ENCODE assay signal across 13 cellular contexts in genomic region chr19:40826699-40827385, GRCh38. TPM values are rescaled to one million over a fixed set of nuclear protein-coding genes. Genes with fewer than 3 reads are reported as not detected.
DNase-seq lines count a peak whose midpoint lies in the region; ATAC-seq and TF ChIP-seq lines count a peak whose summit lies in the region.
"Not testable (repeated sequence)": the region's sequence is repeated elsewhere in the genome, so short reads cannot be mapped to it uniquely, and the experiment has no call there.
"Had no signal": no experiment of that assay in that cellular context is flagged by ENCODE, and none has a peak within 500 bp of the region (broad histone marks: within the 10 kb centered on the region; RNA-seq: fewer than 3 reads in every experiment).

No MANE protein-coding gene starts in this region.

- DNase-seq in HFF-Myc (ENCODE audit: extremely low read depth, low read depth) (peak; percentile 19), lower lobe of right lung (peak; percentile 54), ureter (ENCODE audit: low spot score) (peak; percentile 41)
- DNase-seq in activated CD8-positive, alpha-beta memory T cell treated with anti-CD3 and anti-CD28 coated beads, Interleukin-2, amount 10 ng/mL, durations not matched to agents 7 days and 5 days = peak; percentile 76
- peak; percentile 46 for DNase-seq in activated naive CD4-positive, alpha-beta T cell treated with anti-CD3 and anti-CD28 coated beads for 36 hours
- peak; percentile 28 for DNase-seq in effector CD8-positive, alpha-beta T cell (lab: John Stamatoyannopoulos, UW)
- peak; percentile 44 for DNase-seq in stimulated activated CD8-positive, alpha-beta memory T cell treated with anti-CD3 and anti-CD28 coated beads, Interleukin-12 subunit alpha, Interleukin-12 subunit beta, amount 100 ng/mL, for 1 hour (ENCODE audit: low read depth)

- H3K27me3 ChIP-seq in lower lobe of right lung (ENCODE audit: low read depth) = not testable (repeated sequence)

- peak overlapping the region; percentile 63 for H3K27ac Mint-ChIP-seq in T-helper 1 cell treated with Interleukin-12 subunit alpha and Interleukin-12 subunit beta and Interleukin-4 antibody, amounts not matched to agents 30 μg/mL and 1 μg/mL, for 36 hours
- peak overlapping the region; percentile 50 for H3K27ac Mint-ChIP-seq in activated CD8-positive, alpha-beta memory T cell treated with anti-CD3 and anti-CD28 coated beads, Interleukin-2, amount 10 ng/mL, durations not matched to agents 7 days and 5 days
- not testable (repeated sequence) for H3K27ac Mint-ChIP-seq in activated naive CD4-positive, alpha-beta T cell treated with anti-CD3 and anti-CD28 coated beads for 36 hours

- not testable (repeated sequence) for H3K4me3 Mint-ChIP-seq in T-helper 1 cell treated with Interleukin-12 subunit alpha and Interleukin-12 subunit beta and Interleukin-4 antibody, amounts not matched to agents 30 μg/mL and 1 μg/mL, for 36 hours; activated CD8-positive, alpha-beta memory T cell treated with anti-CD3 and anti-CD28 coated beads, Interleukin-2, amount 10 ng/mL, durations not matched to agents 7 days and 5 days; activated naive CD4-positive, alpha-beta T cell treated with anti-CD3 and anti-CD28 coated beads for 36 hours

- peaks cover 21% of the 10 kb centered on the region for H3K4me1 ChIP-seq in lower lobe of right lung

- H3K9me3 ChIP-seq in lower lobe of right lung = not testable (repeated sequence)

- H3K27ac ChIP-seq in lower lobe of right lung = not testable (repeated sequence)

- H3K27me3 Mint-ChIP-seq in T-helper 1 cell treated with Interleukin-12 subunit alpha and Interleukin-12 subunit beta and Interleukin-4 antibody, amounts not matched to agents 30 μg/mL and 1 μg/mL, for 36 hours (ENCODE audit: low read depth); activated CD8-positive, alpha-beta memory T cell treated with anti-CD3 and anti-CD28 coated beads, Interleukin-2, amount 10 ng/mL, durations not matched to agents 7 days and 5 days; activated naive CD4-positive, alpha-beta T cell treated with anti-CD3 and anti-CD28 coated beads for 36 hours (ENCODE audit: low read depth): not testable (repeated sequence)

- H3K4me3 ChIP-seq in HFF-Myc (replicated peaks; ENCODE audit: low read depth, low read length); lower lobe of right lung: not testable (repeated sequence)

- H3K9me3 Mint-ChIP-seq in T-helper 1 cell treated with Interleukin-12 subunit alpha and Interleukin-12 subunit beta and Interleukin-4 antibody, amounts not matched to agents 30 μg/mL and 1 μg/mL, for 36 hours; activated CD8-positive, alpha-beta memory T cell treated with anti-CD3 and anti-CD28 coated beads, Interleukin-2, amount 10 ng/mL, durations not matched to agents 7 days and 5 days (ENCODE audit: low read depth); activated naive CD4-positive, alpha-beta T cell treated with anti-CD3 and anti-CD28 coated beads for 36 hours: not testable (repeated sequence)

- CTCF ChIA-PET in activated CD8-positive, alpha-beta memory T cell treated with anti-CD3 and anti-CD28 coated beads, Interleukin-2, amount 10 ng/mL, durations not matched to agents 7 days and 5 days (lab: Charles Lee); activated naive CD4-positive, alpha-beta T cell treated with anti-CD3 and anti-CD28 coated beads for 36 hours (lab: Charles Lee): not testable (repeated sequence)

- TF ChIP-seq CTCF in HFF-Myc (IDR thresholded peaks at IDR 0.05; ENCODE audit: low read depth, low read length, missing control alignments); lower lobe of right lung (IDR thresholded peaks at IDR 0.05): not testable (repeated sequence)

- intact Hi-C loops in activated naive CD4-positive, alpha-beta T cell treated with anti-CD3 and anti-CD28 coated beads for 36 hours (cut with micrococcal nuclease); lower lobe of right lung (cut with DNase I): not testable (repeated sequence)

- not testable (repeated sequence) for H3K36me3 ChIP-seq in lower lobe of right lung

- ATAC-seq in activated CD8-positive, alpha-beta memory T cell treated with anti-CD3 and anti-CD28 coated beads, Interleukin-2, amount 10 ng/mL, durations not matched to agents 7 days and 5 days = peak; percentile 83
- peak; percentile 27 to 55 for ATAC-seq in lower lobe of right lung

- peaks cover 16% of the 10 kb centered on the region for H3K36me3 Mint-ChIP-seq in T-helper 1 cell treated with Interleukin-12 subunit alpha and Interleukin-12 subunit beta and Interleukin-4 antibody, amounts not matched to agents 30 μg/mL and 1 μg/mL, for 36 hours (ENCODE audit: low read depth)
- H3K36me3 Mint-ChIP-seq in activated CD8-positive, alpha-beta memory T cell treated with anti-CD3 and anti-CD28 coated beads, Interleukin-2, amount 10 ng/mL, durations not matched to agents 7 days and 5 days; activated naive CD4-positive, alpha-beta T cell treated with anti-CD3 and anti-CD28 coated beads for 36 hours (ENCODE audit: low read depth): not testable (repeated sequence)

- peaks cover 16% of the 10 kb centered on the region for H3K4me1 Mint-ChIP-seq in T-helper 1 cell treated with Interleukin-12 subunit alpha and Interleukin-12 subunit beta and Interleukin-4 antibody, amounts not matched to agents 30 μg/mL and 1 μg/mL, for 36 hours (ENCODE audit: low read depth)
- H3K4me1 Mint-ChIP-seq in activated CD8-positive, alpha-beta memory T cell treated with anti-CD3 and anti-CD28 coated beads, Interleukin-2, amount 10 ng/mL, durations not matched to agents 7 days and 5 days = peaks cover 19% of the 10 kb centered on the region
- H3K4me1 Mint-ChIP-seq in activated naive CD4-positive, alpha-beta T cell treated with anti-CD3 and anti-CD28 coated beads for 36 hours (ENCODE audit: low read depth) = peaks cover 16% of the 10 kb centered on the region

RNA-seq across cellular contexts. Expression of gene CYP2A6, which starts 23.4 kb away (rescaled TPM):
- not detected for total RNA-seq in activated CD8-positive, alpha-beta memory T cell treated with anti-CD3 and anti-CD28 coated beads, Interleukin-2, amount 10 ng/mL, durations not matched to agents 7 days and 5 days
- not detected for total RNA-seq in activated naive CD4-positive, alpha-beta T cell treated with anti-CD3 and anti-CD28 coated beads for 36 hours
- 2.0 TPM for total RNA-seq in lower lobe of right lung
- total RNA-seq in ureter = not detected
- total RNA-seq: left cardiac atrium, renal cortical epithelial cell had no signal

RNA-seq across cellular contexts. Expression of gene EGLN2, which starts 27.9 kb away (rescaled TPM):
- total RNA-seq in activated CD8-positive, alpha-beta memory T cell treated with anti-CD3 and anti-CD28 coated beads, Interleukin-2, amount 10 ng/mL, durations not matched to agents 7 days and 5 days = 100 to 1,000 TPM; 101 to 105 TPM
- total RNA-seq in activated naive CD4-positive, alpha-beta T cell treated with anti-CD3 and anti-CD28 coated beads for 36 hours = 10 to 100 TPM; 80.0 to 83.7 TPM
- total RNA-seq in lower lobe of right lung = 188 TPM
- total RNA-seq in ureter = 79.3 TPM

RNA-seq across cellular contexts. Expression of gene RAB4B, which starts 48.8 kb away (rescaled TPM):
- total RNA-seq in activated CD8-positive, alpha-beta memory T cell treated with anti-CD3 and anti-CD28 coated beads, Interleukin-2, amount 10 ng/mL, durations not matched to agents 7 days and 5 days = 10 to 100 TPM; 36.2 to 56.7 TPM
- 10 to 100 TPM; 40.0 to 40.3 TPM for total RNA-seq in activated naive CD4-positive, alpha-beta T cell treated with anti-CD3 and anti-CD28 coated beads for 36 hours
- 48.5 TPM for total RNA-seq in lower lobe of right lung
- total RNA-seq in ureter = 45.3 TPM

RNA-seq across cellular contexts. Expression of gene MIA, which starts 51.5 kb away (rescaled TPM):
- total RNA-seq in activated CD8-positive, alpha-beta memory T cell treated with anti-CD3 and anti-CD28 coated beads, Interleukin-2, amount 10 ng/mL, durations not matched to agents 7 days and 5 days = not detected
- total RNA-seq in activated naive CD4-positive, alpha-beta T cell treated with anti-CD3 and anti-CD28 coated beads for 36 hours = not detected
- total RNA-seq in lower lobe of right lung (1.7 TPM), ureter (not detected)
- total RNA-seq: activated naive CD8-positive, alpha-beta T cell treated with anti-CD3 and anti-CD28 coated beads for 36 hours; renal cortical epithelial cell had no signal

RNA-seq across cellular contexts. Expression of gene CYP2A7, which starts 55.2 kb away (rescaled TPM):
- total RNA-seq in activated CD8-positive, alpha-beta memory T cell treated with anti-CD3 and anti-CD28 coated beads, Interleukin-2, amount 10 ng/mL, durations not matched to agents 7 days and 5 days = not detected
- total RNA-seq in activated naive CD4-positive, alpha-beta T cell treated with anti-CD3 and anti-CD28 coated beads for 36 hours = not detected
- total RNA-seq in lower lobe of right lung (0.68 TPM), ureter (not detected)
- total RNA-seq: activated naive CD8-positive, alpha-beta T cell treated with anti-CD3 and anti-CD28 coated beads for 36 hours; esophagus mucosa; left cardiac atrium; renal cortical epithelial cell; spleen had no signal

Comparison
In these comparisons a context has a peak if more than half of its experiments do, and no peak if none do; other contexts are left out.
1. DNase-seq: peak in every context shown above with its lines; median percentile 76 in activated CD8-positive, alpha-beta memory T cell treated with anti-CD3 and anti-CD28 coated beads, Interleukin-2, amount 10 ng/mL, durations not matched to agents 7 days and 5 days; 54 in lower lobe of right lung; 46 in activated naive CD4-positive, alpha-beta T cell treated with anti-CD3 and anti-CD28 coated beads for 36 hours; 44 in stimulated activated CD8-positive, alpha-beta memory T cell treated with anti-CD3 and anti-CD28 coated beads, Interleukin-12 subunit alpha, Interleukin-12 subunit beta, amount 100 ng/mL, for 1 hour; 41 in ureter; 28 in effector CD8-positive, alpha-beta T cell; 19 in HFF-Myc.